ENCODE assay signal across 8 cellular contexts in genomic region chr12:56007148-56007891, GRCh38. TPM values are rescaled to one million over a fixed set of nuclear protein-coding genes. Genes with fewer than 3 reads are reported as not detected.
A peak's percentile ranks its signal among the peaks of the same experiment; 100 is the strongest.
DNase-seq lines count a peak whose midpoint lies in the region; ATAC-seq and TF ChIP-seq lines count a peak whose summit lies in the region.

No MANE protein-coding gene starts in this region.

- H3K9ac ChIP-seq in PC-3 (ENCODE audit: low read length) (peak overlapping the region; percentile 83), mucosa of rectum (ENCODE audit: low read depth in 1 of 2, low read length in 2 of 2) (peak overlapping the region; percentile 80 to 81)

- BruUV-seq in PC-3 (replicated peaks; lab: Mats Ljungman, UMichigan): TSS peak; percentile 92

- ATAC-seq in GM19463 (IDR thresholded peaks at IDR 0.05; ENCODE audit: unreplicated experiment): peak; percentile 80
- peak; percentile 81 for ATAC-seq in PC-3
- ATAC-seq in esophagus mucosa: peak; percentile 85

- peaks cover 4% of the 10 kb centered on the region; the same call in 1 of the 2 replicates for H3K4me1 ChIP-seq in PC-3 (ENCODE audit: insufficient read depth, low read length)
- peaks cover 0 to 14% of the 10 kb centered on the region in 2 donors for H3K4me1 ChIP-seq in mucosa of rectum (ENCODE audit: control insufficient read depth in 2 of 2, insufficient read depth in 2 of 2, low read length in 2 of 2)

- peak overlapping the region; percentile 87 for H3K4me3 ChIP-seq in PC-3 (ENCODE audit: low read length)
- H3K4me3 ChIP-seq in mucosa of rectum (ENCODE audit: low read length in 2 of 2): peak overlapping the region; percentile 79 to 92

- H4K20me1 ChIP-seq in PC-3 (ENCODE audit: low read length): no peaks in the 10 kb centered on the region

- peaks cover 2% of the 10 kb centered on the region; the same call in 1 of the 2 replicates for H3K36me3 ChIP-seq in PC-3 (ENCODE audit: low read depth, low read length)
- H3K36me3 ChIP-seq in mucosa of rectum (ENCODE audit: control insufficient read depth in 2 of 2, insufficient read depth in 2 of 2, low read length in 2 of 2): peaks cover 0 to 17% of the 10 kb centered on the region in 2 donors

- no peaks in the 10 kb centered on the region for H3K36me3 Mint-ChIP-seq in activated T-cell treated with anti-CD3 and anti-CD28 coated beads, Interleukin-2, amount 50 U/mL, for 24 hours (ENCODE audit: low read depth)

- DNase-seq in HuH-7.5 (ENCODE audit: low spot score) (peak; percentile 96), PC-3 (peak; percentile 85)
- DNase-seq in activated T-cell treated with anti-CD3 and anti-CD28 coated beads, Interleukin-2, amount 50 U/mL, for 24 hours: peak; percentile 80
- peak; percentile 46 to 51 for DNase-seq in stimulated activated CD8-positive, alpha-beta memory T cell treated with anti-CD3 and anti-CD28 coated beads, Interleukin-4, amount 100 ng/mL, for 1 hour (ENCODE audit: low read depth in 2 of 2, low spot score in 1 of 2)

- H3K4me3 Mint-ChIP-seq in activated T-cell treated with anti-CD3 and anti-CD28 coated beads, Interleukin-2, amount 50 U/mL, for 24 hours: peak overlapping the region; percentile 82

- H3K79me2 ChIP-seq in PC-3 (ENCODE audit: low read length): no peaks in the 10 kb centered on the region

- peaks cover 29% of the 10 kb centered on the region for H3K4me1 Mint-ChIP-seq in activated T-cell treated with anti-CD3 and anti-CD28 coated beads, Interleukin-2, amount 50 U/mL, for 24 hours (ENCODE audit: low read depth)

- peak overlapping the region; percentile 98 for H3K4me2 ChIP-seq in PC-3 (ENCODE audit: low read length)

- H3K27ac ChIP-seq in C4-2B: peak overlapping the region; percentile 71
- H3K27ac ChIP-seq in PC-3 (ENCODE audit: low read length): peak overlapping the region; percentile 45
- H3K27ac ChIP-seq in mucosa of rectum (ENCODE audit: low read depth in 2 of 2, low read length in 2 of 2): peak overlapping the region; percentile 79 to 80

- POLR2A ChIA-PET in PC-3 (lab: Charles Lee; ENCODE audit: unreplicated experiment): interaction anchor here (0.6 to 1.8 kb wide), 2 partner anchors 10 to 34 kb away, joined by 3 to 15 read pairs; partner anchors contain the start of genes RAB5B and SUOX

- intact Hi-C loops in PC-3 (cut with micrococcal nuclease): no loop called here

- no peaks in the 10 kb centered on the region for H3K9me3 Mint-ChIP-seq in activated T-cell treated with anti-CD3 and anti-CD28 coated beads, Interleukin-2, amount 50 U/mL, for 24 hours

- H3K27me3 ChIP-seq in PC-3 (ENCODE audit: low read length): no peaks in the 10 kb centered on the region
- no peaks in the 10 kb centered on the region for H3K27me3 ChIP-seq in mucosa of rectum (ENCODE audit: control insufficient read depth in 2 of 2, insufficient read depth in 2 of 2, low read length in 2 of 2)

- CTCF ChIA-PET in PC-3 (lab: Charles Lee): interaction anchor here (0.5 to 0.7 kb wide), 3 partner anchors 11 to 111 kb away, joined by 3 to 8 read pairs (median 7); no protein-coding TSS in a partner anchor

- no peaks in the 10 kb centered on the region for H3K9me2 ChIP-seq in PC-3 (replicated peaks; ENCODE audit: low read length)

- peak overlapping the region; percentile 84 for H3K27ac Mint-ChIP-seq in activated T-cell treated with anti-CD3 and anti-CD28 coated beads, Interleukin-2, amount 50 U/mL, for 24 hours

- TF ChIP-seq CTCF in C4-2B (conservative IDR thresholded peaks at IDR 0.05) (no peak), PC-3 (conservative IDR thresholded peaks at IDR 0.05; ENCODE audit: low read depth, low read length) (no peak)

- H3K27me3 Mint-ChIP-seq in activated T-cell treated with anti-CD3 and anti-CD28 coated beads, Interleukin-2, amount 50 U/mL, for 24 hours: no peaks in the 10 kb centered on the region

- no peaks in the 10 kb centered on the region for H3F3A ChIP-seq in PC-3 (ENCODE audit: low read length, unreplicated experiment)

- H2AFZ ChIP-seq in PC-3 (ENCODE audit: low read length): peak overlapping the region; percentile 98

- no peaks in the 10 kb centered on the region for H3K9me3 ChIP-seq in PC-3 (ENCODE audit: low read length)
- H3K9me3 ChIP-seq in mucosa of rectum (ENCODE audit: control insufficient read depth in 2 of 2, low read length in 2 of 2): no peaks in the 10 kb centered on the region

RNA-seq across cellular contexts. Expression of gene SUOX, which starts 10.2 kb away (rescaled TPM):
- total RNA-seq in PC-3 (2014; rRNA removed) (18.0 and 33.9 TPM in 2 replicates), esophagus mucosa (16.0 TPM)

RNA-seq across cellular contexts. Expression of gene IKZF4, which starts 13.5 kb away (rescaled TPM):
- total RNA-seq in PC-3 (2014; rRNA removed): 1.0 and 2.8 TPM in 2 replicates
- 4.3 TPM for total RNA-seq in esophagus mucosa

RNA-seq across cellular contexts. Expression of gene RAB5B, which starts 33.4 kb away (rescaled TPM):
- total RNA-seq in PC-3 (2014; rRNA removed) (48.8 and 50.6 TPM in 2 replicates), esophagus mucosa (111 TPM)

RNA-seq across cellular contexts. Expression of gene RPS26, which starts 34.4 kb away (rescaled TPM):
- total RNA-seq in PC-3 (2014; rRNA removed) (183 and 320 TPM in 2 replicates), esophagus mucosa (52.8 TPM)

RNA-seq across cellular contexts. Expression of gene CDK2, which starts 40.7 kb away (rescaled TPM):
- total RNA-seq in PC-3 (2014; rRNA removed) (63.0 and 68.2 TPM in 2 replicates), esophagus mucosa (20.5 TPM)

Comparison
In these comparisons a context has a peak if more than half of its experiments do, and no peak if none do; other contexts are left out.
1. Peak in every context shown above with its lines: DNase-seq, ATAC-seq, H3K4me3 ChIP-seq and H3K27ac ChIP-seq.